Comparison of ENCODE assay signal across 1 cellular context in the genomic region with DNA sequence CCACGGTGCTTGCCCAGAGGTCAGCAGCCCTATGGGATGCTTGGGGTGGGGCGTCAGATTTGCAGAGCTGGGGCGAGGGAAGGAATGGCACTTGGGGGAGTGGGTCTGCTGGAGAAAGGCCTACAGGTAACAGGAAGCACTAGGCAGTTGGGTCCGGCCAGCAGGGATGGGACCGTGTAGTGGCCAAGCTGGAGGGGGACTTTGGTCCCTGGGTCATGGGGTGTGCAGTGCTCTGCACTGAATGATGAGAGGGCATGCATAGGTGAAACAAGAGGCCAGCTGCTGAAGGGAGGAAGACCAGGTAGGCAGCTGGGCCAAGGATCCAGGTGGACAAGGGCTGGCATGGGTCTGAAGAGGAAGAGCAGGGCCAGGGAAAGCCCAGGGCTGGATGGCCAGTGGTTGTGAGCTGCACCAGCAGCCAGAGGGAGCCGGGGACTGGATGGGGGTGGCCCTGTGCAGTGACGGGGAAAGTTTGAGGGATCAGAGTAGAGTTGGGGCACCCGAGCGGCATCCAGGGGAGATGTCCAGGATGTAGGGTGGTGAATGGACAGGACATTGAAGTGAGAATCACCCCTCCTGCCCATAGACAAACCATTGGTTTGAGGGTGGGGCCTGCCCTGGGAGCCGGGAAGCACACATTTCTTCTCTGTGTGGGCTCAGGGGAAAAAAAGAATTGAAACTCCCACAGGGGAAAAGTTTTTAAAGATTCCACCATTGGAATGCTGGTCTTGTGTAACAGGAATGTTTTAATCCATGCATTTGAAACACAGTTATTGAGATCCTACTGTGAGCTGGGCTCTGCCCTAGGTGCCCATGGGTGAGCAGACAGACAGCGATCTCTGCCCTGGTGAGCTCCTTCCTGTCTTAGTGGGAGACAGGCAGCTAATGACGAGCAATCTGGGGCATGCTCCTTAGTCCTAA.
A peak's percentile ranks its signal among the peaks of the same experiment; 100 is the strongest.
TF ChIP-seq lines count a peak whose summit lies in the region.

No MANE protein-coding gene starts in this region.

TF ChIP-seq in HepG2, 621 proteins besides CTCF, POLR2A, EP300 and RAD21 (continued from another document):
- TF ChIP-seq, protein P1, sequence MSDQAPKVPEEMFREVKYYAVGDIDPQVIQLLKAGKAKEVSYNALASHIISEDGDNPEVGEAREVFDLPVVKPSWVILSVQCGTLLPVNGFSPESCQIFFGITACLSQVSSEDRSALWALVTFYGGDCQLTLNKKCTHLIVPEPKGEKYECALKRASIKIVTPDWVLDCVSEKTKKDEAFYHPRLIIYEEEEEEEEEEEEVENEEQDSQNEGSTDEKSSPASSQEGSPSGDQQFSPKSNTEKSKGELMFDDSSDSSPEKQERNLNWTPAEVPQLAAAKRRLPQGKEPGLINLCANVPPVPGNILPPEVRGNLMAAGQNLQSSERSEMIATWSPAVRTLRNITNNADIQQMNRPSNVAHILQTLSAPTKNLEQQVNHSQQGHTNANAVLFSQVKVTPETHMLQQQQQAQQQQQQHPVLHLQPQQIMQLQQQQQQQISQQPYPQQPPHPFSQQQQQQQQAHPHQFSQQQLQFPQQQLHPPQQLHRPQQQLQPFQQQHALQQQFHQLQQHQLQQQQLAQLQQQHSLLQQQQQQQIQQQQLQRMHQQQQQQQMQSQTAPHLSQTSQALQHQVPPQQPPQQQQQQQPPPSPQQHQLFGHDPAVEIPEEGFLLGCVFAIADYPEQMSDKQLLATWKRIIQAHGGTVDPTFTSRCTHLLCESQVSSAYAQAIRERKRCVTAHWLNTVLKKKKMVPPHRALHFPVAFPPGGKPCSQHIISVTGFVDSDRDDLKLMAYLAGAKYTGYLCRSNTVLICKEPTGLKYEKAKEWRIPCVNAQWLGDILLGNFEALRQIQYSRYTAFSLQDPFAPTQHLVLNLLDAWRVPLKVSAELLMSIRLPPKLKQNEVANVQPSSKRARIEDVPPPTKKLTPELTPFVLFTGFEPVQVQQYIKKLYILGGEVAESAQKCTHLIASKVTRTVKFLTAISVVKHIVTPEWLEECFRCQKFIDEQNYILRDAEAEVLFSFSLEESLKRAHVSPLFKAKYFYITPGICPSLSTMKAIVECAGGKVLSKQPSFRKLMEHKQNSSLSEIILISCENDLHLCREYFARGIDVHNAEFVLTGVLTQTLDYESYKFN (CRISPR knock-in tag; conservative IDR thresholded peaks at IDR 0.05): 0 out of 2 replicates have a peak, but pooled peaks have one; percentile 37
- no peak for TF ChIP-seq HNRNPL (IDR thresholded peaks at IDR 0.05; ENCODE audit: low read depth, low read length)
- peak; percentile 42; the same call in 1 of the 2 replicates for TF ChIP-seq NR2F6 (IDR thresholded peaks at IDR 0.05)
- TF ChIP-seq NR2F6 (CRISPR knock-in tag; IDR thresholded peaks at IDR 0.05): peak; percentile 81
- peak; percentile 81 for TF ChIP-seq RARA (CRISPR knock-in tag; IDR thresholded peaks at IDR 0.05)
- TF ChIP-seq, protein P2, sequence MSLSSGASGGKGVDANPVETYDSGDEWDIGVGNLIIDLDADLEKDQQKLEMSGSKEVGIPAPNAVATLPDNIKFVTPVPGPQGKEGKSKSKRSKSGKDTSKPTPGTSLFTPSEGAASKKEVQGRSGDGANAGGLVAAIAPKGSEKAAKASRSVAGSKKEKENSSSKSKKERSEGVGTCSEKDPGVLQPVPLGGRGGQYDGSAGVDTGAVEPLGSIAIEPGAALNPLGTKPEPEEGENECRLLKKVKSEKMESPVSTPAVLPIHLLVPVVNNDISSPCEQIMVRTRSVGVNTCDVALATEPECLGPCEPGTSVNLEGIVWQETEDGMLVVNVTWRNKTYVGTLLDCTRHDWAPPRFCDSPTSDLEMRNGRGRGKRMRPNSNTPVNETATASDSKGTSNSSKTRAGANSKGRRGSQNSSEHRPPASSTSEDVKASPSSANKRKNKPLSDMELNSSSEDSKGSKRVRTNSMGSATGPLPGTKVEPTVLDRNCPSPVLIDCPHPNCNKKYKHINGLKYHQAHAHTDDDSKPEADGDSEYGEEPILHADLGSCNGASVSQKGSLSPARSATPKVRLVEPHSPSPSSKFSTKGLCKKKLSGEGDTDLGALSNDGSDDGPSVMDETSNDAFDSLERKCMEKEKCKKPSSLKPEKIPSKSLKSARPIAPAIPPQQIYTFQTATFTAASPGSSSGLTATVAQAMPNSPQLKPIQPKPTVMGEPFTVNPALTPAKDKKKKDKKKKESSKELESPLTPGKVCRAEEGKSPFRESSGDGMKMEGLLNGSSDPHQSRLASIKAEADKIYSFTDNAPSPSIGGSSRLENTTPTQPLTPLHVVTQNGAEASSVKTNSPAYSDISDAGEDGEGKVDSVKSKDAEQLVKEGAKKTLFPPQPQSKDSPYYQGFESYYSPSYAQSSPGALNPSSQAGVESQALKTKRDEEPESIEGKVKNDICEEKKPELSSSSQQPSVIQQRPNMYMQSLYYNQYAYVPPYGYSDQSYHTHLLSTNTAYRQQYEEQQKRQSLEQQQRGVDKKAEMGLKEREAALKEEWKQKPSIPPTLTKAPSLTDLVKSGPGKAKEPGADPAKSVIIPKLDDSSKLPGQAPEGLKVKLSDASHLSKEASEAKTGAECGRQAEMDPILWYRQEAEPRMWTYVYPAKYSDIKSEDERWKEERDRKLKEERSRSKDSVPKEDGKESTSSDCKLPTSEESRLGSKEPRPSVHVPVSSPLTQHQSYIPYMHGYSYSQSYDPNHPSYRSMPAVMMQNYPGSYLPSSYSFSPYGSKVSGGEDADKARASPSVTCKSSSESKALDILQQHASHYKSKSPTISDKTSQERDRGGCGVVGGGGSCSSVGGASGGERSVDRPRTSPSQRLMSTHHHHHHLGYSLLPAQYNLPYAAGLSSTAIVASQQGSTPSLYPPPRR (CRISPR knock-in tag; IDR thresholded peaks at IDR 0.05; ENCODE audit: borderline replicate concordance): 0 out of 2 replicates have a peak, but pooled peaks have one; percentile 19
- TF ChIP-seq, protein P3, sequence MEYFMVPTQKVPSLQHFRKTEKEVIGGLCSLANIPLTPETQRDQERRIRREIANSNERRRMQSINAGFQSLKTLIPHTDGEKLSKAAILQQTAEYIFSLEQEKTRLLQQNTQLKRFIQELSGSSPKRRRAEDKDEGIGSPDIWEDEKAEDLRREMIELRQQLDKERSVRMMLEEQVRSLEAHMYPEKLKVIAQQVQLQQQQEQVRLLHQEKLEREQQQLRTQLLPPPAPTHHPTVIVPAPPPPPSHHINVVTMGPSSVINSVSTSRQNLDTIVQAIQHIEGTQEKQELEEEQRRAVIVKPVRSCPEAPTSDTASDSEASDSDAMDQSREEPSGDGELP (IDR thresholded peaks at IDR 0.05; ENCODE audit: borderline replicate concordance, low read depth): peak; percentile 44; the same call in 1 of the 2 replicates
- TF ChIP-seq ZNF629 (CRISPR knock-in tag; conservative IDR thresholded peaks at IDR 0.05): 0 out of 2 replicates have a peak, but pooled peaks have one; percentile 12
- peak; percentile 22 for TF ChIP-seq XRCC5 (optimal IDR thresholded peaks at IDR 0.05; ENCODE audit: low read length)
- TF ChIP-seq HDAC2 (CRISPR knock-in tag; IDR thresholded peaks at IDR 0.05): 0 out of 2 replicates have a peak, but pooled peaks have one; percentile 38
- peak; percentile 94 for TF ChIP-seq ESRRA (CRISPR knock-in tag; IDR thresholded peaks at IDR 0.05; ENCODE audit: low read depth)
- TF ChIP-seq ZFX (CRISPR knock-in tag; IDR thresholded peaks at IDR 0.05; ENCODE audit: low read depth): peak; percentile 41; the same call in 1 of the 2 replicates
- no peak for TF ChIP-seq KAT8 (CRISPR knock-in tag; IDR thresholded peaks at IDR 0.05)
- TF ChIP-seq ZSCAN25 (CRISPR knock-in tag; IDR thresholded peaks at IDR 0.05): 0 out of 2 replicates have a peak, but pooled peaks have one; percentile 21
- TF ChIP-seq, protein P4, sequence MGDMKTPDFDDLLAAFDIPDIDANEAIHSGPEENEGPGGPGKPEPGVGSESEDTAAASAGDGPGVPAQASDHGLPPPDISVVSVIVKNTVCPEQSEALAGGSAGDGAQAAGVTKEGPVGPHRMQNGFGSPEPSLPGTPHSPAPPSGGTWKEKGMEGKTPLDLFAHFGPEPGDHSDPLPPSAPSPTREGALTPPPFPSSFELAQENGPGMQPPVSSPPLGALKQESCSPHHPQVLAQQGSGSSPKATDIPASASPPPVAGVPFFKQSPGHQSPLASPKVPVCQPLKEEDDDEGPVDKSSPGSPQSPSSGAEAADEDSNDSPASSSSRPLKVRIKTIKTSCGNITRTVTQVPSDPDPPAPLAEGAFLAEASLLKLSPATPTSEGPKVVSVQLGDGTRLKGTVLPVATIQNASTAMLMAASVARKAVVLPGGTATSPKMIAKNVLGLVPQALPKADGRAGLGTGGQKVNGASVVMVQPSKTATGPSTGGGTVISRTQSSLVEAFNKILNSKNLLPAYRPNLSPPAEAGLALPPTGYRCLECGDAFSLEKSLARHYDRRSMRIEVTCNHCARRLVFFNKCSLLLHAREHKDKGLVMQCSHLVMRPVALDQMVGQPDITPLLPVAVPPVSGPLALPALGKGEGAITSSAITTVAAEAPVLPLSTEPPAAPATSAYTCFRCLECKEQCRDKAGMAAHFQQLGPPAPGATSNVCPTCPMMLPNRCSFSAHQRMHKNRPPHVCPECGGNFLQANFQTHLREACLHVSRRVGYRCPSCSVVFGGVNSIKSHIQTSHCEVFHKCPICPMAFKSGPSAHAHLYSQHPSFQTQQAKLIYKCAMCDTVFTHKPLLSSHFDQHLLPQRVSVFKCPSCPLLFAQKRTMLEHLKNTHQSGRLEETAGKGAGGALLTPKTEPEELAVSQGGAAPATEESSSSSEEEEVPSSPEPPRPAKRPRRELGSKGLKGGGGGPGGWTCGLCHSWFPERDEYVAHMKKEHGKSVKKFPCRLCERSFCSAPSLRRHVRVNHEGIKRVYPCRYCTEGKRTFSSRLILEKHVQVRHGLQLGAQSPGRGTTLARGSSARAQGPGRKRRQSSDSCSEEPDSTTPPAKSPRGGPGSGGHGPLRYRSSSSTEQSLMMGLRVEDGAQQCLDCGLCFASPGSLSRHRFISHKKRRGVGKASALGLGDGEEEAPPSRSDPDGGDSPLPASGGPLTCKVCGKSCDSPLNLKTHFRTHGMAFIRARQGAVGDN (CRISPR knock-in tag; IDR thresholded peaks at IDR 0.05): peak; percentile 84
- no peak for TF ChIP-seq LCORL (IDR thresholded peaks at IDR 0.05)
- TF ChIP-seq LCORL (CRISPR knock-in tag; IDR thresholded peaks at IDR 0.05): peak; percentile 44; the same call in 1 of the 2 replicates
- TF ChIP-seq, protein P5, sequence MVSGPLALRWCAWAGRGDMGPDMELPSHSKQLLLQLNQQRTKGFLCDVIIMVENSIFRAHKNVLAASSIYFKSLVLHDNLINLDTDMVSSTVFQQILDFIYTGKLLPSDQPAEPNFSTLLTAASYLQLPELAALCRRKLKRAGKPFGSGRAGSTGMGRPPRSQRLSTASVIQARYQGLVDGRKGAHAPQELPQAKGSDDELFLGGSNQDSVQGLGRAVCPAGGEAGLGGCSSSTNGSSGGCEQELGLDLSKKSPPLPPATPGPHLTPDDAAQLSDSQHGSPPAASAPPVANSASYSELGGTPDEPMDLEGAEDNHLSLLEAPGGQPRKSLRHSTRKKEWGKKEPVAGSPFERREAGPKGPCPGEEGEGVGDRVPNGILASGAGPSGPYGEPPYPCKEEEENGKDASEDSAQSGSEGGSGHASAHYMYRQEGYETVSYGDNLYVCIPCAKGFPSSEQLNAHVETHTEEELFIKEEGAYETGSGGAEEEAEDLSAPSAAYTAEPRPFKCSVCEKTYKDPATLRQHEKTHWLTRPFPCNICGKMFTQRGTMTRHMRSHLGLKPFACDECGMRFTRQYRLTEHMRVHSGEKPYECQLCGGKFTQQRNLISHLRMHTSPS (CRISPR knock-in tag; IDR thresholded peaks at IDR 0.05; ENCODE audit: low read depth): peak; percentile 25; the same call in 1 of the 2 replicates
- TF ChIP-seq NR2F1 (CRISPR knock-in tag; IDR thresholded peaks at IDR 0.05): peak; percentile 18 to 59; a peak in 1 of 4 replicates
